Comparison of ENCODE assay signal across 8 cellular contexts in genomic region chr17:82106697-82107305, GRCh38. TPM values are rescaled to one million over a fixed set of nuclear protein-coding genes. Genes with fewer than 3 reads are reported as not detected.
DNase-seq lines count a peak whose midpoint lies in the region; ATAC-seq and TF ChIP-seq lines count a peak whose summit lies in the region.

No MANE protein-coding gene starts in this region.

- H3K4me3 ChIP-seq in RWPE2 (ENCODE audit: severe bottlenecking), result no peak overlapping the region
- peak overlapping the region; percentile 22 to 49 (median 46) for H3K4me3 ChIP-seq in skeletal muscle tissue (ENCODE audit: low read length in 3 of 3)

- DNase-seq in RWPE2 (ENCODE audit: low spot score) (no peak), globus pallidus (ENCODE audit: low spot score) (peak; percentile 42), NCI-H187 treated with DMSO at 0.1 percent for 48 hours (lab: John Stamatoyannopoulos, UW) (no peak), NCI-H748 treated with DMSO at 0.1 percent for 48 hours (lab: John Stamatoyannopoulos, UW) (no peak), NAMALWA (ENCODE audit: low spot score) (no peak)
- DNase-seq in effector CD8-positive, alpha-beta T cell (lab: John Stamatoyannopoulos, UW), result no peak

- peaks cover 40% of the 10 kb centered on the region for H3K4me1 ChIP-seq in RWPE2 (ENCODE audit: insufficient read depth, poor library complexity, severe bottlenecking)
- peaks cover 35 to 40% (median 38%) of the 10 kb centered on the region in 3 donors for H3K4me1 ChIP-seq in skeletal muscle tissue (ENCODE audit: control insufficient read depth in 3 of 3, insufficient read depth in 3 of 3, low read length in 3 of 3)

- H3K27ac ChIP-seq in RWPE2 (ENCODE audit: poor library complexity, severe bottlenecking) (peak overlapping the region; percentile 68), skeletal muscle tissue (ENCODE audit: low read depth, low read length) (peak overlapping the region; percentile 70)

- H3K9ac ChIP-seq in skeletal muscle tissue (ENCODE audit: low read depth in 1 of 3, low read length in 3 of 3), result peak overlapping the region; percentile 56 to 71 (median 66)

- H3K9me3 ChIP-seq in RWPE2 (ENCODE audit: severe bottlenecking), result no peaks in the 10 kb centered on the region
- H3K9me3 ChIP-seq in skeletal muscle tissue (ENCODE audit: control insufficient read depth in 3 of 3, low read length in 3 of 3), result no peaks in the 10 kb centered on the region

- ATAC-seq in GM19324 (IDR thresholded peaks at IDR 0.05; ENCODE audit: low FRiP score, unreplicated experiment) (peak; percentile 3), RWPE2 (ENCODE audit: low read depth) (no peak)

- TF ChIP-seq CTCF in RWPE2 (IDR thresholded peaks at IDR 0.05; ENCODE audit: poor library complexity, severe bottlenecking), result no peak

- no peaks in the 10 kb centered on the region for H3K36me3 ChIP-seq in RWPE2 (ENCODE audit: low read depth)
- H3K36me3 ChIP-seq in skeletal muscle tissue (ENCODE audit: control insufficient read depth in 3 of 3, insufficient read depth in 3 of 3, low read length in 3 of 3), result no peaks in the 10 kb centered on the region

- no peaks in the 10 kb centered on the region for H3K27me3 ChIP-seq in RWPE2 (ENCODE audit: insufficient read depth, poor library complexity, severe bottlenecking)
- H3K27me3 ChIP-seq in skeletal muscle tissue (ENCODE audit: control insufficient read depth in 3 of 3, insufficient read depth in 3 of 3, low read length in 3 of 3), result no peaks in the 10 kb centered on the region

RNA-seq across cellular contexts. Expression of gene FASN, which starts 8.8 kb away (rescaled TPM):
- 26.1 TPM for total RNA-seq in skeletal muscle tissue

RNA-seq across cellular contexts. Expression of gene DUS1L, which starts 41.2 kb away (rescaled TPM):
- total RNA-seq in skeletal muscle tissue, result 24.5 TPM

RNA-seq across cellular contexts. Expression of gene GPS1, which starts 55.1 kb away (rescaled TPM):
- total RNA-seq in skeletal muscle tissue, result 64.7 TPM

RNA-seq across cellular contexts. Expression of gene RFNG, which starts 55.2 kb away (rescaled TPM):
- 16.7 TPM for total RNA-seq in skeletal muscle tissue
